In the genomic region with DNA sequence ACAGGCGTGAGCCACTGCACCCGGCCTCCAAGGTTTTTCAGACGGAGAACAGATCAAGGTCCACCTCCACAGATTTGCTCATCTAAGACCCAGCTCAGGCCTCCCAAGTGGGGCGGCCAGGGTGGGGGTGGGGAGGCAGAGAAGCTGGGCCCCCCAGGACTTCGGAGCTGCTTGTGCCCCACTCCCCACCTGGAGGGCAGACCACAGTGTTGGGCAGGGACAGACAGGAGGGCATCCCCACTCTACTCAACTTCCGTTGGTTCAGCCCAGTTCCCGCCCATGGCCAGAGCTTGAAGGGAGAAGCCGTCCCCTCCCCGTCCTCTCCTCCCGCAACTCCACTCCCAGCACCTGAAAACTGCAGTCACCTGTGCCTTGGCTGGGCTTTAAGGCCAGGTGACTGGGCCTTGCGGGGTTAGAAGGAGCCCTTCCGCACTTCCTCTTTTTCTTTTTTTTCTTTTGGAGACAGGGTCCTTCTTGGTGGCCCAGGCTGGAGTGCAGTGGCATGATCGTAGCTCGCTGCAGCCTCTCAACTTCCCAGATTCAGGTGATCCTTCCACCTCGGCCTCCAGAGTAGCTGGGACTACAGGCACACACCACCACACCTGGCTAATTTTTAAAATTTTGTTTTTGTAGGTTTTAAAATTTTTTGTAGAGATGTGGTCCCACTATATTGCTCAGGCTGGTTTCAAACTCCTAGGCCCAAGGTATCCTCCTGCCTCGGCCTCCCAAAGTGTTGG, we compare ENCODE assay signal across 1 cellular context.
A peak's percentile ranks its signal among the peaks of the same experiment; 100 is the strongest.
TF ChIP-seq lines count a peak whose summit lies in the region.

No MANE protein-coding gene starts in this region.

TF ChIP-seq in K562, 482 proteins besides CTCF, POLR2A, EP300 and RAD21:
- TF ChIP-seq ZNF778 (CRISPR knock-in tag; IDR thresholded peaks at IDR 0.05) = no peak
- no peak for TF ChIP-seq ZNF140 (CRISPR knock-in tag; IDR thresholded peaks at IDR 0.05)
- peak; percentile 52; the same call in 1 of the 2 replicates for TF ChIP-seq ZEB2 (IDR thresholded peaks at IDR 0.05)
- TF ChIP-seq ZNF12 (CRISPR knock-in tag; IDR thresholded peaks at IDR 0.05) = no peak
- no peak for TF ChIP-seq ZNF324 (CRISPR knock-in tag; IDR thresholded peaks at IDR 0.05)
- peak; percentile 100 for TF ChIP-seq SPI1 (IDR thresholded peaks at IDR 0.05; ENCODE audit: borderline replicate concordance, low read depth, low read length)
- TF ChIP-seq ZNF444 (CRISPR knock-in tag; IDR thresholded peaks at IDR 0.05) = no peak
- no peak for TF ChIP-seq ZNF175 (CRISPR knock-in tag; IDR thresholded peaks at IDR 0.05; ENCODE audit: low read depth)
TF ChIP-seq in K562: peak in this region for 2.
